1 cellular context compared by ENCODE assay signal in the genomic region with DNA sequence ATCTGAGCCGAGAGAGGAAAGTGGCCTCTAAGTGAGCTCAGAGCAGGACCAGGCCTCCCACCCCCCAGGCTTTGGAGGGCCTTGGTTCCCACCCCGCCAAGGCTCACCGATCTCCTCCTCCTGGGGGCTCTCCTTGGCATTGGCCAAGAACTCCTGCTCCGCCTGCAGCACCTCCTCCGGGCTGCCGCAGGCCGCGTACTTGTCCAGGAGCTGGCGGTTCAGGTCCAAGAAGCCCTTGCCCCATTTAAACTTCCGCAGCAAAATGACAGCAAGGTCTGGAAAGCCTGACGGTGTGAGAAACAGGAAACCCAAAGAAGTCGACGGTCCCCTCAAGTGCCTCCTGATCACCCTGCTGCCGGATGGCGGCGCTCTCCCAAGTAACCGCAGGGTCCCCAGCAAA.
TF ChIP-seq lines count a peak whose summit lies in the region.

No MANE protein-coding gene starts in this region.

TF ChIP-seq in WTC11, 78 proteins besides CTCF, POLR2A, EP300 and RAD21 (continued from another document):
- no peak for TF ChIP-seq ATF6 (CRISPR knock-in tag; IDR thresholded peaks at IDR 0.05)
- no peak for TF ChIP-seq ZNF396 (CRISPR knock-in tag; IDR thresholded peaks at IDR 0.05; ENCODE audit: borderline replicate concordance)
- TF ChIP-seq NR2C2 (CRISPR knock-in tag; IDR thresholded peaks at IDR 0.05): no peak
